In the genomic region with DNA sequence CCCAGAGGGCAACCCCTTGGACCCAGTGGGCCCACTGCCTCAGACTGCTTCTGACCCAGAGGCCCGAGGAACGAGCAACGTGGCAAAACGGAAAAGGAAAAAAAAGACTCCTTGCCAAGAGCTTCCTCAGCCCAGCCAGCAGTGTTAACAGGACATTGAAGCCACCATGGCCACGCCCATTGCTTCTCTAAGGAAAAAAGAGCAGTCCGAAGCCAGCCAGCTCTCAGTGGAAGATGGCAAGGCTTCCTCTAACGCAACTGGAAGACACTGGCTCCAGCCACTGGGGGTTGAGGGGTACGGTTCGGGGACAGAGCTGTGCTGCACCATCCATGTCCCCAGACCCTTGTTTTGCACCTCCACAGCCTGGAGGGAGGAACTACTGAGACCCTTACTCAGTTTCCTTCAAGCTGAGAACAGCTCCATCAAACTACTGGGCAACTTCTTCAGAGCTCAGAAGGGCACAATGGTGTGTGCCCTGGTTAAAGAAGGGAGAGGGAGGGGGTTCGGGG, we compare ENCODE assay signal across 8 cellular contexts. TPM values are rescaled to one million over a fixed set of nuclear protein-coding genes. Genes with fewer than 3 reads are reported as not detected.
DNase-seq lines count a peak whose midpoint lies in the region; ATAC-seq lines count a peak whose summit lies in the region.

No MANE protein-coding gene starts in this region.

- H3K27me3 ChIP-seq in HUES6 (ENCODE audit: control insufficient read depth, insufficient read depth, low read length) = no peaks in the 10 kb centered on the region

- no peaks in the 10 kb centered on the region for H3K9me3 Mint-ChIP-seq in activated naive CD8-positive, alpha-beta T cell treated with anti-CD3 and anti-CD28 coated beads, Interleukin-2, amount 10 ng/mL, durations not matched to agents 7 days and 5 days

- H3K4me1 ChIP-seq in HUES6 (ENCODE audit: control insufficient read depth, insufficient read depth, low read length) = peaks cover 63% of the 10 kb centered on the region

- no peaks in the 10 kb centered on the region for H3K9me3 ChIP-seq in HUES6 (ENCODE audit: control insufficient read depth, insufficient read depth, low read depth, low read length)

- DNase-seq in COLO668 (lab: John Stamatoyannopoulos, UW; ENCODE audit: unreplicated experiment) (peak; percentile 29), mucosa of gallbladder (ENCODE audit: low spot score) (peak; percentile 59), inferior parietal cortex (ENCODE audit: extremely low spot score) (no peak), retina (no peak), occipital lobe (lab: John Stamatoyannopoulos, UW) (no peak)
- DNase-seq in activated naive CD8-positive, alpha-beta T cell treated with anti-CD3 and anti-CD28 coated beads, Interleukin-2, amount 10 ng/mL, durations not matched to agents 7 days and 5 days = no peak
- no peak for DNase-seq in effector CD4-positive, alpha-beta T cell

- H3K27ac Mint-ChIP-seq in activated naive CD8-positive, alpha-beta T cell treated with anti-CD3 and anti-CD28 coated beads, Interleukin-2, amount 10 ng/mL, durations not matched to agents 7 days and 5 days = peak overlapping the region; percentile 89

- H3K36me3 ChIP-seq in HUES6 (ENCODE audit: control insufficient read depth, insufficient read depth, low read length) = 0 out of 2 replicates have a peak, but pooled peaks cover 3% of the 10 kb centered on the region

- POLR2A ChIA-PET in activated naive CD8-positive, alpha-beta T cell treated with anti-CD3 and anti-CD28 coated beads, Interleukin-2, amount 10 ng/mL, durations not matched to agents 7 days and 5 days (lab: Charles Lee) = interaction anchor here (1.0 to 2.8 kb wide), 9 partner anchors 9 to 53 kb away, joined by 3 to 13 read pairs (median 6); partner anchors contain the start of gene BMF

- peaks cover 2% of the 10 kb centered on the region for H3K36me3 Mint-ChIP-seq in activated naive CD8-positive, alpha-beta T cell treated with anti-CD3 and anti-CD28 coated beads, Interleukin-2, amount 10 ng/mL, durations not matched to agents 7 days and 5 days

- no peaks in the 10 kb centered on the region for H3K27me3 Mint-ChIP-seq in activated naive CD8-positive, alpha-beta T cell treated with anti-CD3 and anti-CD28 coated beads, Interleukin-2, amount 10 ng/mL, durations not matched to agents 7 days and 5 days

- no peak for ATAC-seq in activated naive CD8-positive, alpha-beta T cell treated with anti-CD3 and anti-CD28 coated beads, Interleukin-2, amount 10 ng/mL, durations not matched to agents 7 days and 5 days (ENCODE audit: low read depth)

- no peak overlapping the region for H3K4me3 ChIP-seq in HUES6 (ENCODE audit: low read depth, low read length)

- H3K4me1 Mint-ChIP-seq in activated naive CD8-positive, alpha-beta T cell treated with anti-CD3 and anti-CD28 coated beads, Interleukin-2, amount 10 ng/mL, durations not matched to agents 7 days and 5 days = peaks cover 44% of the 10 kb centered on the region

- H3K9ac ChIP-seq in HUES6 (ENCODE audit: low read length) = peak overlapping the region; percentile 25

- peak overlapping the region; percentile 5 for H3K4me3 Mint-ChIP-seq in activated naive CD8-positive, alpha-beta T cell treated with anti-CD3 and anti-CD28 coated beads, Interleukin-2, amount 10 ng/mL, durations not matched to agents 7 days and 5 days

- peak overlapping the region; percentile 20; the same call in 1 of the 2 replicates for H3K27ac ChIP-seq in HUES6 (ENCODE audit: low read depth, low read length)

RNA-seq across cellular contexts. Expression of gene BMF, which starts 10.7 kb away (rescaled TPM):
- 10 to 100 TPM; 20.6 to 24.6 TPM for total RNA-seq in activated naive CD8-positive, alpha-beta T cell treated with anti-CD3 and anti-CD28 coated beads, Interleukin-2, amount 10 ng/mL, durations not matched to agents 7 days and 5 days
- total RNA-seq in mucosa of gallbladder = 36.2 TPM
- total RNA-seq in occipital lobe = 4.2 TPM

RNA-seq across cellular contexts. Expression of gene SRP14, which starts 59.0 kb away (rescaled TPM):
- total RNA-seq in activated naive CD8-positive, alpha-beta T cell treated with anti-CD3 and anti-CD28 coated beads, Interleukin-2, amount 10 ng/mL, durations not matched to agents 7 days and 5 days = 100 to 1,000 TPM; 155 to 170 TPM
- total RNA-seq in mucosa of gallbladder = 186 TPM
- 112 TPM for total RNA-seq in occipital lobe

Comparison
In these comparisons a context has a peak if more than half of its experiments do, and no peak if none do; other contexts are left out.
1. DNase-seq: peak in COLO668 (single experiment) and mucosa of gallbladder (single experiment); none in activated naive CD8-positive, alpha-beta T cell treated with anti-CD3 and anti-CD28 coated beads, Interleukin-2, amount 10 ng/mL, durations not matched to agents 7 days and 5 days (single experiment), effector CD4-positive, alpha-beta T cell (single experiment), inferior parietal cortex (single experiment), retina (single experiment) and occipital lobe (single experiment).